Comparison of ENCODE assay signal across 21 cellular contexts in the genomic region with DNA sequence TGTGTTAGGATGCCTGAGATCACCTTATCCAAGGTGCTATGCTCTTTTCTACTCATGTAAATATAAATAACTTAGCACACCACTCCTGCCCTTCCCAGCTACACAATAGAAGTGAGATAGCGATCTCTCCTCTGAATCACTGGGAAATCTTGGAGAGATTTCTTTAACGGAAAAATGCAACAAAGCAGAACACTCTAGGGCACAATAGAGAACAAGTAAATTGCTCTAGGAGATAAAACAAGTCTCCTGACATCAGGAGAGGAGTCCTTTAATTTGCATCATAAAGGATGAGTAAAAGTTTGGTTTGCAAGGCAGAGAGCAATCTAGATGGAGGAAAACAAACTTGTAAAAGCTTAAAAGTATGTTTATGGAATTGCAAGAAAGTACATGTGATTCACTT.
"Had no signal": no experiment of that assay in that cellular context is flagged by ENCODE, and none has a peak within 500 bp of the region (broad histone marks: within the 10 kb centered on the region; RNA-seq: fewer than 3 reads in every experiment).

No MANE protein-coding gene starts in this region.

- H3K36me3 Mint-ChIP-seq: activated CD8-positive, alpha-beta memory T cell treated with anti-CD3 and anti-CD28 coated beads, Interleukin-2, amount 10 ng/mL, durations not matched to agents 7 days and 5 days; activated naive CD4-positive, alpha-beta T cell treated with anti-CD3 and anti-CD28 coated beads, Interleukin-2, amount 50 U/mL, for 24 hours; natural killer cell treated with Interleukin-12 subunit alpha and Interleukin-12 subunit beta and Interleukin-15 and Interleukin-18, amount 100 ng/mL, for 72 hours had no signal

- H3K27ac Mint-ChIP-seq: activated CD8-positive, alpha-beta memory T cell treated with anti-CD3 and anti-CD28 coated beads, Interleukin-2, amount 10 ng/mL, durations not matched to agents 7 days and 5 days; activated CD8-positive, alpha-beta T cell treated with anti-CD3 and anti-CD28 coated beads for 36 hours; activated naive CD4-positive, alpha-beta T cell treated with anti-CD3 and anti-CD28 coated beads, Interleukin-2, amount 50 U/mL, for 24 hours; activated T-helper 2 cell treated with anti-CD3 and anti-CD28 coated beads, Interferon-gamma antibody, Interleukin-2, Interleukin-4, amounts not matched to agents 10 μg/mL and 5 μg/mL and 100 μg/mL, durations not matched to agents 14 hours and 24 hours and 36 hours; natural killer cell treated with Interleukin-12 subunit alpha and Interleukin-12 subunit beta and Interleukin-15 and Interleukin-18, amount 100 ng/mL, for 72 hours; progenitor cell of endocrine pancreas had no signal

- ATAC-seq: activated CD8-positive, alpha-beta memory T cell treated with anti-CD3 and anti-CD28 coated beads, Interleukin-2, amount 10 ng/mL, durations not matched to agents 7 days and 5 days; activated CD8-positive, alpha-beta T cell treated with anti-CD3 and anti-CD28 coated beads for 36 hours; left lung; lower lobe of right lung; mucosa of descending colon; natural killer cell treated with Interleukin-12 subunit alpha and Interleukin-12 subunit beta and Interleukin-15 and Interleukin-18, amount 100 ng/mL, for 72 hours; right lobe of liver had no signal

- H3K27ac ChIP-seq: left lung, lower lobe of right lung, right lobe of liver, tibial nerve had no signal

- H3K4me3 Mint-ChIP-seq: activated CD8-positive, alpha-beta memory T cell treated with anti-CD3 and anti-CD28 coated beads, Interleukin-2, amount 10 ng/mL, durations not matched to agents 7 days and 5 days; activated CD8-positive, alpha-beta T cell treated with anti-CD3 and anti-CD28 coated beads for 36 hours; activated naive CD4-positive, alpha-beta T cell treated with anti-CD3 and anti-CD28 coated beads, Interleukin-2, amount 50 U/mL, for 24 hours; natural killer cell treated with Interleukin-12 subunit alpha and Interleukin-12 subunit beta and Interleukin-15 and Interleukin-18, amount 100 ng/mL, for 72 hours had no signal

- H3K4me1 Mint-ChIP-seq: activated CD8-positive, alpha-beta memory T cell treated with anti-CD3 and anti-CD28 coated beads, Interleukin-2, amount 10 ng/mL, durations not matched to agents 7 days and 5 days; activated naive CD4-positive, alpha-beta T cell treated with anti-CD3 and anti-CD28 coated beads, Interleukin-2, amount 50 U/mL, for 24 hours had no signal

- H3K27me3 ChIP-seq: tibial nerve had no signal

- H3K4me1 ChIP-seq: left lung, lower lobe of right lung, right lobe of liver, tibial nerve had no signal

- DNase-seq: activated CD4-positive, alpha-beta T cell treated with anti-CD3 and anti-CD28 coated beads, Interleukin-2, amount 50 U/mL, for 1 hour; activated CD8-positive, alpha-beta memory T cell treated with anti-CD3 and anti-CD28 coated beads, Interleukin-2, amount 10 ng/mL, durations not matched to agents 7 days and 5 days; activated CD8-positive, alpha-beta T cell treated with anti-CD3 and anti-CD28 coated beads for 36 hours; activated T-cell treated with anti-CD3 and anti-CD28 coated beads, Interleukin-2, amount 50 U/mL, for 48 hours; anterior cingulate cortex; dermis blood vessel endothelial cell; effector CD4-positive, alpha-beta T cell; head of caudate nucleus; hippocampal formation; left lung; lower lobe of right lung; mucosa of descending colon; right lobe of liver; stimulated activated CD4-positive, alpha-beta T cell treated with anti-CD3 and anti-CD28 coated beads, Interleukin-2, amount 100 ng/mL, for 48 hours; stimulated activated naive CD4-positive, alpha-beta T cell treated with Interleukin-2 at 50 U/mL for 16 hours; T-helper 2 cell had no signal

- H3K27me3 Mint-ChIP-seq: activated CD8-positive, alpha-beta memory T cell treated with anti-CD3 and anti-CD28 coated beads, Interleukin-2, amount 10 ng/mL, durations not matched to agents 7 days and 5 days had no signal

- H3K9me3 Mint-ChIP-seq: activated CD8-positive, alpha-beta T cell treated with anti-CD3 and anti-CD28 coated beads for 36 hours; activated T-helper 2 cell treated with anti-CD3 and anti-CD28 coated beads, Interferon-gamma antibody, Interleukin-2, Interleukin-4, amounts not matched to agents 10 μg/mL and 5 μg/mL and 100 μg/mL, durations not matched to agents 14 hours and 24 hours and 36 hours had no signal
